Comparison of ENCODE assay signal across 1 cellular context in the genomic region with DNA sequence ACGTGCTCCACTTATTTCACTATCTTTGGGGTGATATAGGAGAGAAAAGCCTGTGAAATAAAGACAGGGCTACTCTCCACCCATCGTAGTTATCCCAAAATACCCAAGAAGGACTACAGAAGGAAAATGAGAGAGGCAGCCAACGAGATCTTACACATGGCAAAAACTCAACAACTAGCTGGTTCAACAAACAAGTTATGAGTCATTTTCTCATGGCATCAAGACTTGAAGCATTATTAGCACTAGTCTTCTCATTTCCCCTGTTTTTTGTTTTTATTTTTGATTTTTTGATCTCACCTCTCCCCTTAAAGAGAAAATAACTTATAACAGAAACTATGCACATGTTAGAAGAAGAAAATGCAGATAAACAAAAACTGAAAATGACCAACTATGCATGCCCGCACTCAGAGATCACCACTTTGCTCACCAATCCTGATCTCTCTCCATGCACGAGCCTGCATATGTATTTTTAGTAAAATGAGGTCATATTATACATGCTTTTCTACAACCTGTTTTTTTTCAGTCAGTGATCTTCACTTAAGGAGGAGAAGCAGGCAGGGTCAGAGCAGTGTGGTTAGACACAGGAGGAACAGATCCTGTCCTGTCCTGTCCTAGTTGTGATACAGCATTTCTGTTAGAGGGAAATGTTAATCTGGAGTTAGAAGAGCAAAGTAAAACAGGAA.
TF ChIP-seq lines count a peak whose summit lies in the region.

No MANE protein-coding gene starts in this region.

TF ChIP-seq in GM23338, 12 proteins besides CTCF, POLR2A, EP300 and RAD21 (continued from another document):
- TF ChIP-seq, protein P1, sequence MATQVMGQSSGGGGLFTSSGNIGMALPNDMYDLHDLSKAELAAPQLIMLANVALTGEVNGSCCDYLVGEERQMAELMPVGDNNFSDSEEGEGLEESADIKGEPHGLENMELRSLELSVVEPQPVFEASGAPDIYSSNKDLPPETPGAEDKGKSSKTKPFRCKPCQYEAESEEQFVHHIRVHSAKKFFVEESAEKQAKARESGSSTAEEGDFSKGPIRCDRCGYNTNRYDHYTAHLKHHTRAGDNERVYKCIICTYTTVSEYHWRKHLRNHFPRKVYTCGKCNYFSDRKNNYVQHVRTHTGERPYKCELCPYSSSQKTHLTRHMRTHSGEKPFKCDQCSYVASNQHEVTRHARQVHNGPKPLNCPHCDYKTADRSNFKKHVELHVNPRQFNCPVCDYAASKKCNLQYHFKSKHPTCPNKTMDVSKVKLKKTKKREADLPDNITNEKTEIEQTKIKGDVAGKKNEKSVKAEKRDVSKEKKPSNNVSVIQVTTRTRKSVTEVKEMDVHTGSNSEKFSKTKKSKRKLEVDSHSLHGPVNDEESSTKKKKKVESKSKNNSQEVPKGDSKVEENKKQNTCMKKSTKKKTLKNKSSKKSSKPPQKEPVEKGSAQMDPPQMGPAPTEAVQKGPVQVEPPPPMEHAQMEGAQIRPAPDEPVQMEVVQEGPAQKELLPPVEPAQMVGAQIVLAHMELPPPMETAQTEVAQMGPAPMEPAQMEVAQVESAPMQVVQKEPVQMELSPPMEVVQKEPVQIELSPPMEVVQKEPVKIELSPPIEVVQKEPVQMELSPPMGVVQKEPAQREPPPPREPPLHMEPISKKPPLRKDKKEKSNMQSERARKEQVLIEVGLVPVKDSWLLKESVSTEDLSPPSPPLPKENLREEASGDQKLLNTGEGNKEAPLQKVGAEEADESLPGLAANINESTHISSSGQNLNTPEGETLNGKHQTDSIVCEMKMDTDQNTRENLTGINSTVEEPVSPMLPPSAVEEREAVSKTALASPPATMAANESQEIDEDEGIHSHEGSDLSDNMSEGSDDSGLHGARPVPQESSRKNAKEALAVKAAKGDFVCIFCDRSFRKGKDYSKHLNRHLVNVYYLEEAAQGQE (IDR thresholded peaks at IDR 0.05; ENCODE audit: unreplicated experiment) = no peak
- TF ChIP-seq, protein P2, sequence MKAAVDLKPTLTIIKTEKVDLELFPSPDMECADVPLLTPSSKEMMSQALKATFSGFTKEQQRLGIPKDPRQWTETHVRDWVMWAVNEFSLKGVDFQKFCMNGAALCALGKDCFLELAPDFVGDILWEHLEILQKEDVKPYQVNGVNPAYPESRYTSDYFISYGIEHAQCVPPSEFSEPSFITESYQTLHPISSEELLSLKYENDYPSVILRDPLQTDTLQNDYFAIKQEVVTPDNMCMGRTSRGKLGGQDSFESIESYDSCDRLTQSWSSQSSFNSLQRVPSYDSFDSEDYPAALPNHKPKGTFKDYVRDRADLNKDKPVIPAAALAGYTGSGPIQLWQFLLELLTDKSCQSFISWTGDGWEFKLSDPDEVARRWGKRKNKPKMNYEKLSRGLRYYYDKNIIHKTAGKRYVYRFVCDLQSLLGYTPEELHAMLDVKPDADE (IDR thresholded peaks at IDR 0.05) = no peak
- TF ChIP-seq EZH2 (IDR thresholded peaks at IDR 0.05; ENCODE audit: low read depth, unreplicated experiment) = no peak
- TF ChIP-seq POLR2AphosphoS5 (IDR thresholded peaks at IDR 0.05; ENCODE audit: low read depth) = no peak
- TF ChIP-seq CREB1 (CRISPR knock-in tag; IDR thresholded peaks at IDR 0.05; ENCODE audit: low read depth) = no peak
- no peak for TF ChIP-seq JUNB (IDR thresholded peaks at IDR 0.05; ENCODE audit: unreplicated experiment)
- TF ChIP-seq ZNF114 (CRISPR knock-in tag; IDR thresholded peaks at IDR 0.05) = no peak
- TF ChIP-seq, protein P3, sequence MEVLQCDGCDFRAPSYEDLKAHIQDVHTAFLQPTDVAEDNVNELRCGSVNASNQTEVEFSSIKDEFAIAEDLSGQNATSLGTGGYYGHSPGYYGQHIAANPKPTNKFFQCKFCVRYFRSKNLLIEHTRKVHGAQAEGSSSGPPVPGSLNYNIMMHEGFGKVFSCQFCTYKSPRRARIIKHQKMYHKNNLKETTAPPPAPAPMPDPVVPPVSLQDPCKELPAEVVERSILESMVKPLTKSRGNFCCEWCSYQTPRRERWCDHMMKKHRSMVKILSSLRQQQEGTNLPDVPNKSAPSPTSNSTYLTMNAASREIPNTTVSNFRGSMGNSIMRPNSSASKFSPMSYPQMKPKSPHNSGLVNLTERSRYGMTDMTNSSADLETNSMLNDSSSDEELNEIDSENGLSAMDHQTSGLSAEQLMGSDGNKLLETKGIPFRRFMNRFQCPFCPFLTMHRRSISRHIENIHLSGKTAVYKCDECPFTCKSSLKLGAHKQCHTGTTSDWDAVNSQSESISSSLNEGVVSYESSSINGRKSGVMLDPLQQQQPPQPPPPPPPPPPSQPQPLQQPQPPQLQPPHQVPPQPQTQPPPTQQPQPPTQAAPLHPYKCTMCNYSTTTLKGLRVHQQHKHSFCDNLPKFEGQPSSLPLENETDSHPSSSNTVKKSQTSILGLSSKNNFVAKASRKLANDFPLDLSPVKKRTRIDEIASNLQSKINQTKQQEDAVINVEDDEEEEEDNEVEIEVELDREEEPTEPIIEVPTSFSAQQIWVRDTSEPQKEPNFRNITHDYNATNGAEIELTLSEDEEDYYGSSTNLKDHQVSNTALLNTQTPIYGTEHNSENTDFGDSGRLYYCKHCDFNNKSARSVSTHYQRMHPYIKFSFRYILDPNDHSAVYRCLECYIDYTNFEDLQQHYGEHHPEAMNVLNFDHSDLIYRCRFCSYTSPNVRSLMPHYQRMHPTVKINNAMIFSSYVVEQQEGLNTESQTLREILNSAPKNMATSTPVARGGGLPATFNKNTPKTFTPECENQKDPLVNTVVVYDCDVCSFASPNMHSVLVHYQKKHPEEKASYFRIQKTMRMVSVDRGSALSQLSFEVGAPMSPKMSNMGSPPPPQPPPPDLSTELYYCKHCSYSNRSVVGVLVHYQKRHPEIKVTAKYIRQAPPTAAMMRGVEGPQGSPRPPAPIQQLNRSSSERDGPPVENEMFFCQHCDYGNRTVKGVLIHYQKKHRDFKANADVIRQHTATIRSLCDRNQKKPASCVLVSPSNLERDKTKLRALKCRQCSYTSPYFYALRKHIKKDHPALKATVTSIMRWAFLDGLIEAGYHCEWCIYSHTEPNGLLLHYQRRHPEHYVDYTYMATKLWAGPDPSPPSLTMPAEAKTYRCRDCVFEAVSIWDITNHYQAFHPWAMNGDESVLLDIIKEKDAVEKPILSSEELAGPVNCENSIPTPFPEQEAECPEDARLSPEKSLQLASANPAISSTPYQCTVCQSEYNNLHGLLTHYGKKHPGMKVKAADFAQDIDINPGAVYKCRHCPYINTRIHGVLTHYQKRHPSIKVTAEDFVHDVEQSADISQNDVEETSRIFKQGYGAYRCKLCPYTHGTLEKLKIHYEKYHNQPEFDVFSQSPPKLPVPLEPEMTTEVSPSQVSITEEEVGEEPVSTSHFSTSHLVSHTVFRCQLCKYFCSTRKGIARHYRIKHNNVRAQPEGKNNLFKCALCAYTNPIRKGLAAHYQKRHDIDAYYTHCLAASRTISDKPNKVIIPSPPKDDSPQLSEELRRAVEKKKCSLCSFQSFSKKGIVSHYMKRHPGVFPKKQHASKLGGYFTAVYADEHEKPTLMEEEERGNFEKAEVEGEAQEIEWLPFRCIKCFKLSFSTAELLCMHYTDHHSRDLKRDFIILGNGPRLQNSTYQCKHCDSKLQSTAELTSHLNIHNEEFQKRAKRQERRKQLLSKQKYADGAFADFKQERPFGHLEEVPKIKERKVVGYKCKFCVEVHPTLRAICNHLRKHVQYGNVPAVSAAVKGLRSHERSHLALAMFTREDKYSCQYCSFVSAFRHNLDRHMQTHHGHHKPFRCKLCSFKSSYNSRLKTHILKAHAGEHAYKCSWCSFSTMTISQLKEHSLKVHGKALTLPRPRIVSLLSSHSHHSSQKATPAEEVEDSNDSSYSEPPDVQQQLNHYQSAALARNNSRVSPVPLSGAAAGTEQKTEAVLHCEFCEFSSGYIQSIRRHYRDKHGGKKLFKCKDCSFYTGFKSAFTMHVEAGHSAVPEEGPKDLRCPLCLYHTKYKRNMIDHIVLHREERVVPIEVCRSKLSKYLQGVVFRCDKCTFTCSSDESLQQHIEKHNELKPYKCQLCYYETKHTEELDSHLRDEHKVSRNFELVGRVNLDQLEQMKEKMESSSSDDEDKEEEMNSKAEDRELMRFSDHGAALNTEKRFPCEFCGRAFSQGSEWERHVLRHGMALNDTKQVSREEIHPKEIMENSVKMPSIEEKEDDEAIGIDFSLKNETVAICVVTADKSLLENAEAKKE (CRISPR knock-in tag; IDR thresholded peaks at IDR 0.05) = no peak
- TF ChIP-seq EZH2phosphoT487 (IDR thresholded peaks at IDR 0.05; ENCODE audit: unreplicated experiment) = no peak
TF ChIP-seq in GM23338: peak in this region for 0.
